ENCODE assay signal across 15 cellular contexts in genomic region chr12:68842123-68842522, GRCh38. TPM values are rescaled to one million over a fixed set of nuclear protein-coding genes. Genes with fewer than 3 reads are reported as not detected.
A peak's percentile ranks its signal among the peaks of the same experiment; 100 is the strongest.
DNase-seq lines count a peak whose midpoint lies in the region; ATAC-seq and TF ChIP-seq lines count a peak whose summit lies in the region.
"Had no signal": no experiment of that assay in that cellular context is flagged by ENCODE, and none has a peak within 500 bp of the region (broad histone marks: within the 10 kb centered on the region; RNA-seq: fewer than 3 reads in every experiment).

No MANE protein-coding gene starts in this region.

- intact Hi-C loops in MCF 10A (cut with micrococcal nuclease) (no loop called here), breast epithelium (cut with DNase I; ENCODE audit: low total_unique reads) (no loop called here)

- H3K9me3 Mint-ChIP-seq in MCF 10A (ENCODE audit: unreplicated experiment) = no peaks in the 10 kb centered on the region
- H3K9me3 Mint-ChIP-seq in activated T-helper 17 cell treated with anti-CD3 and anti-CD28 coated beads, Interleukin-2, amount 50 U/mL, for 72 hours = no peaks in the 10 kb centered on the region
- no peaks in the 10 kb centered on the region for H3K9me3 Mint-ChIP-seq in stimulated activated naive CD8-positive, alpha-beta T cell treated with anti-CD3 and anti-CD28 coated beads, Interleukin-15, amount 100 ng/mL, for 72 hours
- H3K9me3 Mint-ChIP-seq: CD8-positive, alpha-beta T cell had no signal

- CTCF ChIA-PET in MCF 10A (lab: Yijun Ruan, JAX) = interaction anchor here (0.6 to 0.9 kb wide), 2 partner anchors 12 to 232 kb away, joined by 3 read pairs; no protein-coding TSS in a partner anchor

- BruUV-seq in MCF 10A (replicated peaks; lab: Mats Ljungman, UMichigan) = TSS peak; percentile 4

- POLR2A ChIA-PET in MCF 10A (lab: Yijun Ruan, JAX) = interaction anchor here (0.7 to 1.4 kb wide), 6 partner anchors 12 to 96 kb away, joined by 3 to 5 read pairs (median 4); partner anchors contain the start of gene SLC35E3

- no peak overlapping the region for H3K4me3 Mint-ChIP-seq in MCF 10A (ENCODE audit: unreplicated experiment)
- no peak overlapping the region for H3K4me3 Mint-ChIP-seq in activated T-helper 17 cell treated with anti-CD3 and anti-CD28 coated beads, Interleukin-2, amount 50 U/mL, for 72 hours
- H3K4me3 Mint-ChIP-seq in stimulated activated naive CD8-positive, alpha-beta T cell treated with anti-CD3 and anti-CD28 coated beads, Interleukin-15, amount 100 ng/mL, for 72 hours = no peak overlapping the region
- H3K4me3 Mint-ChIP-seq: CD8-positive, alpha-beta T cell had no signal

- DNase-seq in MCF 10A (ENCODE audit: unreplicated experiment) (no peak), breast epithelium (ENCODE audit: low spot score in 2 of 2) (no peak), left lobe of liver (ENCODE audit: low spot score) (no peak)
- no peak for DNase-seq in stimulated activated naive CD8-positive, alpha-beta T cell treated with anti-CD3 and anti-CD28 coated beads, Interleukin-15, amount 100 ng/mL, for 72 hours
- DNase-seq: BE2C; CD8-positive, alpha-beta T cell; COR-L47; DND-41; GDM1; HCEC 1CT had no signal

- TF ChIP-seq CTCF in MCF 10A (IDR thresholded peaks at IDR 0.05; ENCODE audit: unreplicated experiment) (no peak), breast epithelium (IDR thresholded peaks at IDR 0.05) (no peak)

- H3K27me3 ChIP-seq in breast epithelium = no peaks in the 10 kb centered on the region
- H3K27me3 ChIP-seq: BE2C had no signal

- H3K36me3 ChIP-seq in breast epithelium = peaks cover 4% of the 10 kb centered on the region

- H3K27me3 Mint-ChIP-seq in MCF 10A (ENCODE audit: insufficient read depth, unreplicated experiment) = no peaks in the 10 kb centered on the region
- H3K27me3 Mint-ChIP-seq in activated T-helper 17 cell treated with anti-CD3 and anti-CD28 coated beads, Interleukin-2, amount 50 U/mL, for 72 hours = no peaks in the 10 kb centered on the region
- no peaks in the 10 kb centered on the region for H3K27me3 Mint-ChIP-seq in stimulated activated naive CD8-positive, alpha-beta T cell treated with anti-CD3 and anti-CD28 coated beads, Interleukin-15, amount 100 ng/mL, for 72 hours

- H3K27ac Mint-ChIP-seq in MCF 10A (ENCODE audit: low read depth, unreplicated experiment) = no peak overlapping the region
- peak overlapping the region; percentile 59 for H3K27ac Mint-ChIP-seq in activated T-helper 17 cell treated with anti-CD3 and anti-CD28 coated beads, Interleukin-2, amount 50 U/mL, for 72 hours
- H3K27ac Mint-ChIP-seq in stimulated activated naive CD8-positive, alpha-beta T cell treated with anti-CD3 and anti-CD28 coated beads, Interleukin-15, amount 100 ng/mL, for 72 hours = no peak overlapping the region

- TF ChIP-seq POLR2A in breast epithelium (IDR thresholded peaks at IDR 0.05) = no peak
- TF ChIP-seq POLR2A in GM19193 (IDR thresholded peaks at IDR 0.05; ENCODE audit: extremely low read depth, insufficient read depth, insufficient read length) = peak; percentile 38

- no peak for ATAC-seq in activated T-helper 17 cell treated with anti-CD3 and anti-CD28 coated beads, Interleukin-2, amount 50 U/mL, for 72 hours (replicated peaks)
- ATAC-seq in stimulated activated naive CD8-positive, alpha-beta T cell treated with anti-CD3 and anti-CD28 coated beads, Interleukin-15, amount 100 ng/mL, for 72 hours = no peak
- no peak for ATAC-seq in left lobe of liver
- ATAC-seq: A549; CD8-positive, alpha-beta T cell had no signal

- H3K9me3 ChIP-seq in breast epithelium = no peaks in the 10 kb centered on the region
- H3K9me3 ChIP-seq: A549, BE2C had no signal

- H3K36me3 Mint-ChIP-seq in MCF 10A (ENCODE audit: insufficient read depth, unreplicated experiment) = peaks cover 100% of the 10 kb centered on the region
- H3K36me3 Mint-ChIP-seq in activated T-helper 17 cell treated with anti-CD3 and anti-CD28 coated beads, Interleukin-2, amount 50 U/mL, for 72 hours (ENCODE audit: low read depth) = peaks cover 83% of the 10 kb centered on the region

- H3K4me1 Mint-ChIP-seq in MCF 10A (ENCODE audit: insufficient read depth, unreplicated experiment) = no peaks in the 10 kb centered on the region
- peaks cover 10% of the 10 kb centered on the region for H3K4me1 Mint-ChIP-seq in activated T-helper 17 cell treated with anti-CD3 and anti-CD28 coated beads, Interleukin-2, amount 50 U/mL, for 72 hours
- H3K4me1 Mint-ChIP-seq in stimulated activated naive CD8-positive, alpha-beta T cell treated with anti-CD3 and anti-CD28 coated beads, Interleukin-15, amount 100 ng/mL, for 72 hours = peaks cover 4% of the 10 kb centered on the region

- no peaks in the 10 kb centered on the region for H3K4me1 ChIP-seq in breast epithelium
- H3K4me1 ChIP-seq: A549, BE2C had no signal

- no peak overlapping the region for H3K4me3 ChIP-seq in breast epithelium
- H3K4me3 ChIP-seq: A549 had no signal

- no peak overlapping the region for H3K27ac ChIP-seq in breast epithelium
- H3K27ac ChIP-seq: A549, C4-2B, HL-60 had no signal

RNA-seq across cellular contexts. Expression of gene MDM2, which starts 34.1 kb away (rescaled TPM):
- total RNA-seq in MCF 10A (2022) (353 and 383 TPM in 2 replicates), breast epithelium (10 to 100 TPM; 69.4 to 73.3 (median 71.8) TPM), left lobe of liver (49.2 TPM)
- 100 to 1,000 TPM; 339 to 432 TPM for total RNA-seq in activated T-helper 17 cell treated with anti-CD3 and anti-CD28 coated beads, Interleukin-2, amount 50 U/mL, for 72 hours
